Comparison of ENCODE assay signal across 8 cellular contexts in genomic region chr12:120257041-120257821, GRCh38. TPM values are rescaled to one million over a fixed set of nuclear protein-coding genes. Genes with fewer than 3 reads are reported as not detected.
DNase-seq lines count a peak whose midpoint lies in the region; ATAC-seq and TF ChIP-seq lines count a peak whose summit lies in the region.

No MANE protein-coding gene starts in this region.

- H3K27me3 Mint-ChIP-seq in activated T-helper 17 cell treated with anti-CD3 and anti-CD28 coated beads, Interleukin-2, amount 50 U/mL, for 72 hours: no peaks in the 10 kb centered on the region

- TF ChIP-seq POLR2A in prostate gland (IDR thresholded peaks at IDR 0.05): no peak

- no peaks in the 10 kb centered on the region for H3K9me3 ChIP-seq in prostate gland

- H3K27ac ChIP-seq in prostate gland: peak overlapping the region; percentile 76 to 78

- H3K9me3 Mint-ChIP-seq in activated T-helper 17 cell treated with anti-CD3 and anti-CD28 coated beads, Interleukin-2, amount 50 U/mL, for 72 hours: no peaks in the 10 kb centered on the region

- no peaks in the 10 kb centered on the region for H3K27me3 ChIP-seq in prostate gland (replicated peaks; ENCODE audit: insufficient read depth)

- H3K4me1 Mint-ChIP-seq in activated T-helper 17 cell treated with anti-CD3 and anti-CD28 coated beads, Interleukin-2, amount 50 U/mL, for 72 hours: peaks cover 56% of the 10 kb centered on the region

- H3K36me3 ChIP-seq in prostate gland: no peaks in the 10 kb centered on the region

- H3K4me3 Mint-ChIP-seq in activated T-helper 17 cell treated with anti-CD3 and anti-CD28 coated beads, Interleukin-2, amount 50 U/mL, for 72 hours: peak overlapping the region; percentile 26

- intact Hi-C loops in head of caudate nucleus (cut with DNase I): no loop called here
- intact Hi-C loops in prostate gland (cut with DNase I): no loop called here

- no peak overlapping the region for H3K4me3 ChIP-seq in prostate gland

- peaks cover 10% of the 10 kb centered on the region for H3K4me1 ChIP-seq in prostate gland (replicated peaks)

- H3K27ac Mint-ChIP-seq in activated T-helper 17 cell treated with anti-CD3 and anti-CD28 coated beads, Interleukin-2, amount 50 U/mL, for 72 hours: peak overlapping the region; percentile 80

- no peak for ATAC-seq in activated T-helper 17 cell treated with anti-CD3 and anti-CD28 coated beads, Interleukin-2, amount 50 U/mL, for 72 hours (replicated peaks)
- ATAC-seq in HG03196 (IDR thresholded peaks at IDR 0.05; ENCODE audit: unreplicated experiment) (no peak), GM21515 (IDR thresholded peaks at IDR 0.05; ENCODE audit: unreplicated experiment) (no peak)
- no peak for ATAC-seq in stimulated activated naive CD8-positive, alpha-beta T cell treated with anti-CD3 and anti-CD28 coated beads, Interleukin-15, Interleukin-2, amounts not matched to agents 100 U/mL and 50 U/mL, for 24 hours

- DNase-seq in GM04504 (ENCODE audit: low read depth) (peak; percentile 92), head of caudate nucleus (peak in 28 of 42 donors; percentile 28 to 79 (median 45)), prostate gland (ENCODE audit: low spot score) (peak; percentile 49)
- DNase-seq in effector CD4-positive, alpha-beta T cell: no peak
- no peak for DNase-seq in stimulated activated naive CD8-positive, alpha-beta T cell treated with anti-CD3 and anti-CD28 coated beads, Interleukin-15, Interleukin-2, amounts not matched to agents 100 U/mL and 50 U/mL, for 24 hours

- TF ChIP-seq CTCF in prostate gland (IDR thresholded peaks at IDR 0.05): no peak

- H3K36me3 Mint-ChIP-seq in activated T-helper 17 cell treated with anti-CD3 and anti-CD28 coated beads, Interleukin-2, amount 50 U/mL, for 72 hours (ENCODE audit: low read depth): peaks cover 27% of the 10 kb centered on the region

- 8% methylated on average over 9 of the region's 9 CpGs for WGBS in prostate gland

RNA-seq across cellular contexts. Expression of gene PXN, which starts 8.3 kb away (rescaled TPM):
- total RNA-seq in activated T-helper 17 cell treated with anti-CD3 and anti-CD28 coated beads, Interleukin-2, amount 50 U/mL, for 72 hours: 10 to 100 TPM; 44.8 to 65.5 TPM
- total RNA-seq in prostate gland: 100 to 1,000 TPM in 1 of 2 donors, 10 to 100 TPM in 1; 58.3 to 113 TPM

RNA-seq across cellular contexts. Expression of gene RNU4-2, which starts 34.5 kb away (rescaled TPM):
- total RNA-seq in activated T-helper 17 cell treated with anti-CD3 and anti-CD28 coated beads, Interleukin-2, amount 50 U/mL, for 72 hours: 1,000 to 10,000 TPM; 2,951 to 6,256 TPM
- under 1 TPM; under 0.01 TPM for total RNA-seq in prostate gland

RNA-seq across cellular contexts. Expression of gene RNU4-1, which starts 35.8 kb away (rescaled TPM):
- 1,000 to 10,000 TPM; 2,108 to 2,470 TPM for total RNA-seq in activated T-helper 17 cell treated with anti-CD3 and anti-CD28 coated beads, Interleukin-2, amount 50 U/mL, for 72 hours
- total RNA-seq in prostate gland: under 1 TPM; under 0.01 TPM

RNA-seq across cellular contexts. Expression of gene SIRT4, which starts 44.9 kb away (rescaled TPM):
- total RNA-seq in activated T-helper 17 cell treated with anti-CD3 and anti-CD28 coated beads, Interleukin-2, amount 50 U/mL, for 72 hours: 1 to 10 TPM; 3.1 to 4.1 TPM
- 1 to 10 TPM in 1 of 2 donors, under 1 TPM in 1; 0.96 to 2.2 TPM for total RNA-seq in prostate gland

RNA-seq across cellular contexts. Expression of gene RPLP0, which starts 56.3 kb away (rescaled TPM):
- total RNA-seq in activated T-helper 17 cell treated with anti-CD3 and anti-CD28 coated beads, Interleukin-2, amount 50 U/mL, for 72 hours: 1,000 to 10,000 TPM; 3,687 to 4,380 TPM
- 1,000 to 10,000 TPM; 1,950 to 2,858 TPM for total RNA-seq in prostate gland

Comparison
In these comparisons a context has a peak if more than half of its experiments do, and no peak if none do; other contexts are left out.
1. DNase-seq: peak in GM04504 (single experiment), head of caudate nucleus (28 of 42) and prostate gland (single experiment); none in effector CD4-positive, alpha-beta T cell (single experiment) and stimulated activated naive CD8-positive, alpha-beta T cell treated with anti-CD3 and anti-CD28 coated beads, Interleukin-15, Interleukin-2, amounts not matched to agents 100 U/mL and 50 U/mL, for 24 hours (single experiment).
2. RNA of gene RNU4-2, which starts 34.5 kb away (total RNA-seq): 2,951 to 6,256 TPM in activated T-helper 17 cell treated with anti-CD3 and anti-CD28 coated beads, Interleukin-2, amount 50 U/mL, for 72 hours; under 0.01 TPM in prostate gland; every median in the first group is over 1,000 times any median in the second.
3. RNA of gene RNU4-1, which starts 35.8 kb away (total RNA-seq): 2,108 to 2,470 TPM in activated T-helper 17 cell treated with anti-CD3 and anti-CD28 coated beads, Interleukin-2, amount 50 U/mL, for 72 hours; under 0.01 TPM in prostate gland; every median in the first group is over 1,000 times any median in the second.